ENCODE assay signal across 8 cellular contexts in the genomic region with DNA sequence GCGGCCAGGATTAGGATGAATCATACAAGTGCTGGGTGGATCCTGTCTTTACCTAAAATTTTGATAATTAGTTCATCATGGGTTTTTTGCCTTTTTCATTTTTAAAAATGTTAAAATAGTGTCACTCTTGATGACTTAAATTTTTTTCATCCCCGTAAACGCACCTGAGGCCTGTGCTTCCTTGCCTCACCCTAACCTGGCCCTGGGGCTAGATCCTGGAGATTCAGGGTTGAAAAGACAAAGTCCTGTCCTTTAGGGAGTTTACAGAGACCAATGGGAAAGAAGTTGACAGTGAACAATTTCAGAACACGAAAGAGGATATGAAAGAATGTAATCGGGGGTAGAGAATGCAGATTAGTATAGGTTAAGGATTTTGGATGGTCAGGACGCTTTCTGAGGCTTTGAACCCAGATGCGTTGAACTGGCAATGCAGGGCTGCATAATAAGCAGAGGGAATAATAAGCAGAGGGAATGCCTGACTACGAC. TPM values are rescaled to one million over a fixed set of nuclear protein-coding genes. Genes with fewer than 3 reads are reported as not detected.
DNase-seq lines count a peak whose midpoint lies in the region; ATAC-seq and TF ChIP-seq lines count a peak whose summit lies in the region.

No MANE protein-coding gene starts in this region.

- H3K27me3 ChIP-seq in thyroid gland = no peaks in the 10 kb centered on the region

- peak overlapping the region in 2 of 3 donors; percentile 39 to 66 for H3K27ac ChIP-seq in thyroid gland

- H3K4me3 ChIP-seq in WI38 (ENCODE audit: low read depth, low read length) (peak overlapping the region; percentile 93), iPS-18c (ENCODE audit: insufficient read depth, low read depth, low read length) (peak overlapping the region; percentile 95), thyroid gland (replicated peaks in 1 of 3) (peak overlapping the region; percentile 33 to 70 (median 50))

- no peaks in the 10 kb centered on the region for H3K36me3 ChIP-seq in thyroid gland

- peak; percentile 23 for DNase-seq in DMS79 (lab: John Stamatoyannopoulos, UW)
- no peak for DNase-seq in thyroid gland
- DNase-seq in NCI-H446 treated with DMSO at 0.1 percent for 48 hours (lab: John Stamatoyannopoulos, UW) = no peak
- no peak for DNase-seq in COR-L47 (lab: John Stamatoyannopoulos, UW)

- no peak for TF ChIP-seq CTCF in WI38 (IDR thresholded peaks at IDR 0.05; ENCODE audit: low read depth, low read length)
- no peak for TF ChIP-seq CTCF in thyroid gland (IDR thresholded peaks at IDR 0.05)

- no peaks in the 10 kb centered on the region for H3K9me3 ChIP-seq in iPS-18c (ENCODE audit: control insufficient read depth, insufficient read depth, low read length)
- H3K9me3 ChIP-seq in thyroid gland = no peaks in the 10 kb centered on the region

- intact Hi-C loops in thyroid gland (cut with DNase I) = no loop called here

- WGBS in thyroid gland, 2 donors = 7% methylated on average over 8 of the region's 8 CpGs

- peaks cover 14 to 16% of the 10 kb centered on the region in 2 donors for H3K4me1 ChIP-seq in thyroid gland

- peak; percentile 7 for ATAC-seq in GM19324 (IDR thresholded peaks at IDR 0.05; ENCODE audit: low FRiP score, unreplicated experiment)
- ATAC-seq in HG03354 (IDR thresholded peaks at IDR 0.05; ENCODE audit: poor library complexity, severe bottlenecking, unreplicated experiment) = peak; percentile 29

- TF ChIP-seq POLR2A in thyroid gland (IDR thresholded peaks at IDR 0.05) = no peak

RNA-seq across cellular contexts. Expression of gene FBXO5, which starts 1.6 kb away (rescaled TPM):
- 1 to 10 TPM; 5.6 to 7.4 (median 6.2) TPM for total RNA-seq in thyroid gland

RNA-seq across cellular contexts. Expression of gene MTRF1L, which starts 18.1 kb away (rescaled TPM):
- total RNA-seq in thyroid gland = 10 to 100 TPM; 15.7 to 23.8 (median 17.6) TPM
